1 cellular context compared by ENCODE assay signal in the genomic region with DNA sequence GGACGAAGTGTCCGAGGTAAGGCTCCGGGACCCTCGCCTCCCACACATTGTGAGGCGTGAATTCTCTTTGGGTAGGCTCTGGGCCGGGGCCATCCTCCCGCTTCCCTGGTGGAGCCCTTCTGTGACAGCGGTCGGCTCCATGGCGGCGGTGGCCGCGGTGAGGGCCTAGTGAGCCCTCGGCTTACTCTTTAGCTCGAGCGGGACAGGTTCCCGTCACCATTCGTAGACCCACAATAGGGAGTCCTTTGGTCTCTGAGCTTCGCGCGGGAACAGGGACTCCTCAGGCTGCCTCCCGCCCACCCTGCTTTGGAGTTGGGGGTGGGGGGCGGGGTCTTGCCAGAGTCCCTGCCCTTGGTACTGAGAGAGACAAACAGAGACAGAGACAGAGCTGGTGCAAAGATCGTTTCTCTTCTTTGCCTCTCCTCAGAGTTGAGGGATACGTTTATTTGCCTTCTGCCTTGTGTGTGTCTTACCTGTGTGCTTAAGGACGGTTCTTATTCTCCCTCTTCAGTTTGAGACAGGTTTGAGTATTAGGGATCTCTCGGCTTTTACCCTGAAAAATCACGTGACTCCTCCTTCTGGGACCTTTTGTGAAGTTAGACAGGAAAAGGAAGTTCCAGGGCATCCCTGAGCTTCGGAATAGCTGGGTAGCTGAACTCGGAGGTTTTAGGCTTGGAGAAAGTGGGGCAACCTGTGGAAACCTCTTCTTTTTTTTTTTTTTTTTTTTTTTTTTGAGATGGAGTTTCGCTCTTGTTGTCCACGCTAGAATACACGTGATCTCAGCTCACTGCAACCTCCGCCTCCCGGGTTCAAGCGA.
TF ChIP-seq lines count a peak whose summit lies in the region.

No MANE protein-coding gene starts in this region.

TF ChIP-seq in HEK293, 187 proteins besides CTCF, POLR2A, EP300 and RAD21 (continued from another document and continues in another):
- TF ChIP-seq, protein P1, sequence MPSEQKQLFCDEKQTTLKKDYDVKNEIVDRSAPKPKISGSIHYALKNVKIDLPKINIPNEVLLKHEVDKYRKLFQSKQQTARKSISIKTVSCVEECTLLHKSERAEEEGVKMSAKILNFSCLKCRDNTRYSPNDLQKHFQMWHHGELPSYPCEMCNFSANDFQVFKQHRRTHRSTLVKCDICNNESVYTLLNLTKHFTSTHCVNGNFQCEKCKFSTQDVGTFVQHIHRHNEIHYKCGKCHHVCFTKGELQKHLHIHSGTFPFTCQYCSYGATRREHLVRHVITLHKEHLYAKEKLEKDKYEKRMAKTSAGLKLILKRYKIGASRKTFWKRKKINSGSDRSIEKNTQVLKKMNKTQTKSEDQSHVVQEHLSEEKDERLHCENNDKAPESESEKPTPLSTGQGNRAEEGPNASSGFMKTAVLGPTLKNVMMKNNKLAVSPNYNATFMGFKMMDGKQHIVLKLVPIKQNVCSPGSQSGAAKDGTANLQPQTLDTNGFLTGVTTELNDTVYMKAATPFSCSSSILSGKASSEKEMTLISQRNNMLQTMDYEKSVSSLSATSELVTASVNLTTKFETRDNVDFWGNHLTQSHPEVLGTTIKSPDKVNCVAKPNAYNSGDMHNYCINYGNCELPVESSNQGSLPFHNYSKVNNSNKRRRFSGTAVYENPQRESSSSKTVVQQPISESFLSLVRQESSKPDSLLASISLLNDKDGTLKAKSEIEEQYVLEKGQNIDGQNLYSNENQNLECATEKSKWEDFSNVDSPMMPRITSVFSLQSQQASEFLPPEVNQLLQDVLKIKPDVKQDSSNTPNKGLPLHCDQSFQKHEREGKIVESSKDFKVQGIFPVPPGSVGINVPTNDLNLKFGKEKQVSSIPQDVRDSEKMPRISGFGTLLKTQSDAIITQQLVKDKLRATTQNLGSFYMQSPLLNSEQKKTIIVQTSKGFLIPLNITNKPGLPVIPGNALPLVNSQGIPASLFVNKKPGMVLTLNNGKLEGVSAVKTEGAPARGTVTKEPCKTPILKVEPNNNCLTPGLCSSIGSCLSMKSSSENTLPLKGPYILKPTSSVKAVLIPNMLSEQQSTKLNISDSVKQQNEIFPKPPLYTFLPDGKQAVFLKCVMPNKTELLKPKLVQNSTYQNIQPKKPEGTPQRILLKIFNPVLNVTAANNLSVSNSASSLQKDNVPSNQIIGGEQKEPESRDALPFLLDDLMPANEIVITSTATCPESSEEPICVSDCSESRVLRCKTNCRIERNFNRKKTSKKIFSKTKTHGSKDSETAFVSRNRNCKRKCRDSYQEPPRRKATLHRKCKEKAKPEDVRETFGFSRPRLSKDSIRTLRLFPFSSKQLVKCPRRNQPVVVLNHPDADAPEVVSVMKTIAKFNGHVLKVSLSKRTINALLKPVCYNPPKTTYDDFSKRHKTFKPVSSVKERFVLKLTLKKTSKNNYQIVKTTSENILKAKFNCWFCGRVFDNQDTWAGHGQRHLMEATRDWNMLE (tag by site-specific recombination; conservative IDR thresholded peaks at IDR 0.05; ENCODE audit: low read depth), result 0 out of 2 replicates have a peak, but pooled peaks have one; percentile 16
- TF ChIP-seq ZNF626 (tag by site-specific recombination; IDR thresholded peaks at IDR 0.05) (no peak), BCL11B (tag by site-specific recombination; IDR thresholded peaks at IDR 0.05; ENCODE audit: low read depth) (no peak), ZBTB44 (tag by site-specific recombination; IDR thresholded peaks at IDR 0.05) (no peak), ZNF280D (tag by site-specific recombination; IDR thresholded peaks at IDR 0.05) (no peak), ZNF792 (tag by site-specific recombination; IDR thresholded peaks at IDR 0.05) (no peak), ZNF433 (tag by site-specific recombination; IDR thresholded peaks at IDR 0.05; ENCODE audit: low read depth) (no peak), ZNF10 (tag by site-specific recombination; IDR thresholded peaks at IDR 0.05) (no peak), ZFHX2 (tag by site-specific recombination; conservative IDR thresholded peaks at IDR 0.05) (peak; percentile 85), ZNF585B (tag by site-specific recombination; IDR thresholded peaks at IDR 0.05) (no peak), ZNF211 (tag by site-specific recombination; IDR thresholded peaks at IDR 0.05; ENCODE audit: low read depth) (no peak), ZNF404 (tag by site-specific recombination; IDR thresholded peaks at IDR 0.05) (no peak), SP7 (tag by site-specific recombination; IDR thresholded peaks at IDR 0.05) (peak; percentile 55; the same call in 1 of the 2 replicates), ZBTB8A (tag by site-specific recombination; IDR thresholded peaks at IDR 0.05) (no peak), PRDM10 (tag by site-specific recombination; IDR thresholded peaks at IDR 0.05) (no peak), ZNF658 (tag by site-specific recombination; IDR thresholded peaks at IDR 0.05) (no peak), ZBTB17 (tag by site-specific recombination; IDR thresholded peaks at IDR 0.05) (peak; percentile 74; the same call in 1 of the 2 replicates), ZNF555 (tag by site-specific recombination; conservative IDR thresholded peaks at IDR 0.05) (no peak), OVOL3 (tag by site-specific recombination; IDR thresholded peaks at IDR 0.05) (no peak), MEIS1 (CRISPR knock-in tag; IDR thresholded peaks at IDR 0.05; ENCODE audit: borderline replicate concordance) (no peak), ZNF391 (tag by site-specific recombination; IDR thresholded peaks at IDR 0.05; ENCODE audit: borderline replicate concordance, low read depth) (no peak), ZBTB10 (tag by site-specific recombination; IDR thresholded peaks at IDR 0.05) (peak; percentile 46; the same call in 1 of the 2 replicates), ZNF324 (tag by site-specific recombination; IDR thresholded peaks at IDR 0.05) (0 out of 2 replicates have a peak, but pooled peaks have one; percentile 16), ZNF350 (tag by site-specific recombination; IDR thresholded peaks at IDR 0.05) (no peak), ZNF521 (tag by site-specific recombination; IDR thresholded peaks at IDR 0.05) (no peak), ZSCAN16 (tag by site-specific recombination; IDR thresholded peaks at IDR 0.05) (no peak), ZNF837 (tag by site-specific recombination; IDR thresholded peaks at IDR 0.05) (no peak), FEZF1 (tag by site-specific recombination; IDR thresholded peaks at IDR 0.05) (no peak), ZBTB1 (tag by site-specific recombination; IDR thresholded peaks at IDR 0.05) (no peak)
- TF ChIP-seq, protein P2, sequence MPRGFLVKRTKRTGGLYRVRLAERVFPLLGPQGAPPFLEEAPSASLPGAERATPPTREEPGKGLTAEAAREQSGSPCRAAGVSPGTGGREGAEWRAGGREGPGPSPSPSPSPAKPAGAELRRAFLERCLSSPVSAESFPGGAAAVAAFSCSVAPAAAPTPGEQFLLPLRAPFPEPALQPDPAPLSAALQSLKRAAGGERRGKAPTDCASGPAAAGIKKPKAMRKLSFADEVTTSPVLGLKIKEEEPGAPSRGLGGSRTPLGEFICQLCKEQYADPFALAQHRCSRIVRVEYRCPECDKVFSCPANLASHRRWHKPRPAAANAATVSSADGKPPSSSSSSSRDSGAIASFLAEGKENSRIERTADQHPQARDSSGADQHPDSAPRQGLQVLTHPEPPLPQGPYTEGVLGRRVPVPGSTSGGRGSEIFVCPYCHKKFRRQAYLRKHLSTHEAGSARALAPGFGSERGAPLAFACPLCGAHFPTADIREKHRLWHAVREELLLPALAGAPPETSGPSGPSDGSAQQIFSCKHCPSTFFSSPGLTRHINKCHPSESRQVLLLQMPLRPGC (tag by site-specific recombination; IDR thresholded peaks at IDR 0.05), result no peak
- TF ChIP-seq, protein P3, sequence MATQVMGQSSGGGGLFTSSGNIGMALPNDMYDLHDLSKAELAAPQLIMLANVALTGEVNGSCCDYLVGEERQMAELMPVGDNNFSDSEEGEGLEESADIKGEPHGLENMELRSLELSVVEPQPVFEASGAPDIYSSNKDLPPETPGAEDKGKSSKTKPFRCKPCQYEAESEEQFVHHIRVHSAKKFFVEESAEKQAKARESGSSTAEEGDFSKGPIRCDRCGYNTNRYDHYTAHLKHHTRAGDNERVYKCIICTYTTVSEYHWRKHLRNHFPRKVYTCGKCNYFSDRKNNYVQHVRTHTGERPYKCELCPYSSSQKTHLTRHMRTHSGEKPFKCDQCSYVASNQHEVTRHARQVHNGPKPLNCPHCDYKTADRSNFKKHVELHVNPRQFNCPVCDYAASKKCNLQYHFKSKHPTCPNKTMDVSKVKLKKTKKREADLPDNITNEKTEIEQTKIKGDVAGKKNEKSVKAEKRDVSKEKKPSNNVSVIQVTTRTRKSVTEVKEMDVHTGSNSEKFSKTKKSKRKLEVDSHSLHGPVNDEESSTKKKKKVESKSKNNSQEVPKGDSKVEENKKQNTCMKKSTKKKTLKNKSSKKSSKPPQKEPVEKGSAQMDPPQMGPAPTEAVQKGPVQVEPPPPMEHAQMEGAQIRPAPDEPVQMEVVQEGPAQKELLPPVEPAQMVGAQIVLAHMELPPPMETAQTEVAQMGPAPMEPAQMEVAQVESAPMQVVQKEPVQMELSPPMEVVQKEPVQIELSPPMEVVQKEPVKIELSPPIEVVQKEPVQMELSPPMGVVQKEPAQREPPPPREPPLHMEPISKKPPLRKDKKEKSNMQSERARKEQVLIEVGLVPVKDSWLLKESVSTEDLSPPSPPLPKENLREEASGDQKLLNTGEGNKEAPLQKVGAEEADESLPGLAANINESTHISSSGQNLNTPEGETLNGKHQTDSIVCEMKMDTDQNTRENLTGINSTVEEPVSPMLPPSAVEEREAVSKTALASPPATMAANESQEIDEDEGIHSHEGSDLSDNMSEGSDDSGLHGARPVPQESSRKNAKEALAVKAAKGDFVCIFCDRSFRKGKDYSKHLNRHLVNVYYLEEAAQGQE (tag by site-specific recombination; IDR thresholded peaks at IDR 0.05), result peak; percentile 98
